Comparison of ENCODE assay signal across 8 cellular contexts in the genomic region with DNA sequence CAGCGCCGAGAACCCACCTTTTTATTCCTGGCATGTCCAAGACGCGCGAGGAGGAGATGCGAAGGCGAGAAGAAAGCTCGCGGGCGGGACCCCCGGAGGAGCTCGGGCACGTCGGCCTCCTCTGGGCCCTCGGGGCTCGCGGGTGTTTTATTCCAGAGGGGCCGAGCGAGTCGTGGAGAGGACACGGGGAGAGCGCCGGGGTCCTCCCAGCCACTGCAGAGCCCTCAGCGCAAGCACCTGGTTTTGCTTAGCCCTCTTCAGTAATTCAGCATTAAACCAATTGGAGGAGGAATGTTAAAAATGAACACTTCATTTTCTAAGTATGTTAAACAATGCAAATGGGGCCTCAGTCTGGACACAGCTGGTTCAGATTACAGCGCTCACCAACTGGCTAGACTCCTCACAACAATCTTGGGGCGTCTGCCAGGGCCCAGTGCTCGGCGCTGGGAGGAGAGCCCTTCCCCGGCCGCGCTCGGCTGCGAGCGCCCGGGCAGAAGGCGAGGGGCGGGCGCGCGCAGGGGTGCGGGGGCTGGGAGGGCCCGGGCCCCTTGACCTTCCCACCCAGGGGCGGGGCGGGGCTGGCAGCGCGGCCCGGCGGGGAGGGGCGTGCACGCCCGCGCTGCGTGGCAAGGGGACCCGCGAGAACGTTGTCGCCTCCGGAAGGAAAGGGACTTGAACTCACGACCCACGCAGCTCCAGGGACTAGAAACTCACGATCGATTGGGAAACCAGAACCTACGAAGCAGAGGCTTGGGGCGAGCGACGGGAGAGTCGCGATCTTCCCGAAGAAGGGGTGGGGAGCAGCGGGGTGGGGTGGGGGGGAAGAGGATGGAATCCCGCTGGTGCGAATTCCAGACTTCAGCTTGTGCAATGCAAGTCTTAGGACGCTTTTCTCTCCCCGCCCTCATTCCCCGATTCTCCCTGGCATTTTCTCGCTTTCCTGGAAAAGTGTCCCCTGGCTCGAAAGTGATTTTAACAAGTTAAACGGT. TPM values are rescaled to one million over a fixed set of nuclear protein-coding genes. Genes with fewer than 3 reads are reported as not detected.
DNase-seq lines count a peak whose midpoint lies in the region; ATAC-seq and TF ChIP-seq lines count a peak whose summit lies in the region.

Gene FBLN5 (minus strand): TSS at position 499 of the 989 bp plus-strand sequence. CDS start 465 bp downstream, at position 34.

- peaks cover 10% of the 10 kb centered on the region for H3K27me3 ChIP-seq in RWPE2 (ENCODE audit: insufficient read depth, poor library complexity, severe bottlenecking)

- H3K27ac ChIP-seq in RWPE2 (ENCODE audit: poor library complexity, severe bottlenecking), result no peak within 1 kb of the TSS

- no peak for TF ChIP-seq CTCF in RWPE2 (IDR thresholded peaks at IDR 0.05; ENCODE audit: poor library complexity, severe bottlenecking)

- H3K9me3 ChIP-seq in RWPE2 (ENCODE audit: severe bottlenecking), result no peaks in the 10 kb centered on the region

- H3K36me3 ChIP-seq in RWPE2 (ENCODE audit: low read depth), result no peaks in the 10 kb centered on the region

- peak within 1 kb of the TSS; percentile 37 for H3K4me3 ChIP-seq in RWPE2 (ENCODE audit: severe bottlenecking)

- ATAC-seq in RWPE2 (ENCODE audit: low read depth), result peak; percentile 81
- ATAC-seq in HG02759 (IDR thresholded peaks at IDR 0.05; ENCODE audit: unreplicated experiment), result no peak
- ATAC-seq in GM21515 (IDR thresholded peaks at IDR 0.05; ENCODE audit: unreplicated experiment), result no peak
- ATAC-seq in HG03159 (IDR thresholded peaks at IDR 0.05; ENCODE audit: unreplicated experiment), result no peak

- no peaks in the 10 kb centered on the region for H3K4me1 ChIP-seq in RWPE2 (ENCODE audit: insufficient read depth, poor library complexity, severe bottlenecking)

- DNase-seq in ELF-1 (ENCODE audit: low read depth, low spot score) (peak; percentile 34), RWPE2 (ENCODE audit: low spot score) (no peak), amniotic stem cell (lab: John Stamatoyannopoulos, UW) (peak; percentile 44), hepatic stellate cell (ENCODE audit: low spot score) (peak; percentile 67), renal cortical epithelial cell (ENCODE audit: low read depth) (peak; percentile 55)

RNA-seq across cellular contexts. Expression of gene FBLN5, which starts in this region (rescaled TPM):
- 3.0 TPM in 1 of 2 replicates, not detected in the other for total RNA-seq in renal cortical epithelial cell
